In genomic region chr1:148749335-148749681, GRCh38 we compare ENCODE assay signal across 9 cellular contexts. TPM values are rescaled to one million over a fixed set of nuclear protein-coding genes. Genes with fewer than 3 reads are reported as not detected.
DNase-seq lines count a peak whose midpoint lies in the region; ATAC-seq, FAIRE-seq and TF ChIP-seq lines count a peak whose summit lies in the region.
"Not testable (repeated sequence)": the region's sequence is repeated elsewhere in the genome, so short reads cannot be mapped to it uniquely, and the experiment has no call there.
"Had no signal": no experiment of that assay in that cellular context is flagged by ENCODE, and none has a peak within 500 bp of the region (broad histone marks: within the 10 kb centered on the region; RNA-seq: fewer than 3 reads in every experiment).

No MANE protein-coding gene starts in this region.

- H3K27me3 ChIP-seq in psoas muscle (ENCODE audit: insufficient read depth in 3 of 3, low read length in 2 of 3): not testable (repeated sequence)

- not testable (repeated sequence) for H3K9me3 ChIP-seq in psoas muscle

- not testable (repeated sequence) for H3K36me3 ChIP-seq in psoas muscle (ENCODE audit: insufficient read depth in 1 of 2, low read depth in 1 of 2)

- not testable (repeated sequence) for TF ChIP-seq CTCF in psoas muscle (IDR thresholded peaks at IDR 0.05)

- not testable (repeated sequence) for H3K27ac ChIP-seq in psoas muscle

- not testable (repeated sequence) for H3K27me3 Mint-ChIP-seq in activated CD4-positive, alpha-beta T cell treated with anti-CD3 and anti-CD28 coated beads for 36 hours

- H3K4me3 ChIP-seq in psoas muscle: not testable (repeated sequence)

- ATAC-seq in GM21619 (IDR thresholded peaks at IDR 0.05; ENCODE audit: unreplicated experiment) (peak; percentile 87), HG02938 (IDR thresholded peaks at IDR 0.05; ENCODE audit: unreplicated experiment) (peak; percentile 89), HG03439 (IDR thresholded peaks at IDR 0.05; ENCODE audit: unreplicated experiment) (peak; percentile 88), Right ventricle myocardium superior (ENCODE audit: poor library complexity) (peak; percentile 97), psoas muscle (peak; percentile 90 to 96 (median 94))
- ATAC-seq in activated CD4-positive, alpha-beta T cell treated with anti-CD3 and anti-CD28 coated beads for 36 hours: peak; percentile 99

- CTCF ChIA-PET in activated CD4-positive, alpha-beta T cell treated with anti-CD3 and anti-CD28 coated beads for 36 hours (lab: Charles Lee): not testable (repeated sequence)

- not testable (repeated sequence) for DNase-seq in GM12892 (ENCODE audit: insufficient read length); GM19239 (ENCODE audit: insufficient read length, low spot score); activated CD4-positive, alpha-beta T cell treated with anti-CD3 and anti-CD28 coated beads for 36 hours; Right ventricle myocardium superior; psoas muscle

- not testable (repeated sequence) for H3K4me1 ChIP-seq in psoas muscle

- H3K27ac Mint-ChIP-seq in activated CD4-positive, alpha-beta T cell treated with anti-CD3 and anti-CD28 coated beads for 36 hours: not testable (repeated sequence)

- not testable (repeated sequence) for H3K36me3 Mint-ChIP-seq in activated CD4-positive, alpha-beta T cell treated with anti-CD3 and anti-CD28 coated beads for 36 hours (ENCODE audit: low read depth)

- not testable (repeated sequence) for H3K4me3 Mint-ChIP-seq in activated CD4-positive, alpha-beta T cell treated with anti-CD3 and anti-CD28 coated beads for 36 hours

- POLR2A ChIA-PET in activated CD4-positive, alpha-beta T cell treated with anti-CD3 and anti-CD28 coated beads for 36 hours (lab: Charles Lee): not testable (repeated sequence)

- H3K4me1 Mint-ChIP-seq in activated CD4-positive, alpha-beta T cell treated with anti-CD3 and anti-CD28 coated beads for 36 hours: not testable (repeated sequence)

- FAIRE-seq in GM12892 (lab: Jason Lieb, UNC) (peak; percentile 91), GM19239 (lab: Jason Lieb, UNC) (peak; percentile 70)

- not testable (repeated sequence) for H3K9me3 Mint-ChIP-seq in activated CD4-positive, alpha-beta T cell treated with anti-CD3 and anti-CD28 coated beads for 36 hours (ENCODE audit: low read depth)

- WGBS in psoas muscle, 3 donors: no CpG with 5 or more reads among the region's 5 CpGs

- intact Hi-C loops in activated CD4-positive, alpha-beta T cell treated with anti-CD3 and anti-CD28 coated beads for 36 hours (cut with DNase I, micrococcal nuclease); Right ventricle myocardium superior (cut with DNase I); psoas muscle (cut with DNase I): not testable (repeated sequence)

- TF ChIP-seq POLR2A in GM12892 (IDR thresholded peaks at IDR 0.05; ENCODE audit: low read depth, low read length): not testable (repeated sequence)

RNA-seq across cellular contexts. Expression of gene NUDT4B, which starts 0.7 kb away (rescaled TPM):
- polyA plus RNA-seq in GM12892 (2012; ENCODE audit: missing spikeins): 5.9 TPM
- under 1 TPM; 0.41 to 0.46 TPM for total RNA-seq in activated CD4-positive, alpha-beta T cell treated with anti-CD3 and anti-CD28 coated beads for 36 hours
- total RNA-seq in Right ventricle myocardium superior (0.38 TPM), psoas muscle (1 to 10 TPM in 1 of 4 donors, under 1 TPM in 2, not detected in 1; 0.45 to 1.5 (median 0.84) TPM)
- polyA plus RNA-seq in psoas muscle: 10 to 100 TPM; 10.2 to 29.8 (median 12.5) TPM
- total RNA-seq: neural crest cell had no signal
